In genomic region chr3:128697336-128697735, GRCh38 we compare ENCODE assay signal across 20 cellular contexts. TPM values are rescaled to one million over a fixed set of nuclear protein-coding genes. Genes with fewer than 3 reads are reported as not detected.
A peak's percentile ranks its signal among the peaks of the same experiment; 100 is the strongest.
DNase-seq lines count a peak whose midpoint lies in the region; ATAC-seq lines count a peak whose summit lies in the region.
"Had no signal": no experiment of that assay in that cellular context is flagged by ENCODE, and none has a peak within 500 bp of the region (broad histone marks: within the 10 kb centered on the region; RNA-seq: fewer than 3 reads in every experiment).

No MANE protein-coding gene starts in this region.

- POLR2A ChIA-PET in CD4-positive, alpha-beta memory T cell (lab: Charles Lee; ENCODE audit: partially characterized antibody) = no interaction called here
- POLR2A ChIA-PET in T-cell (lab: Charles Lee) = no interaction called here

- no peak overlapping the region for H3K4me3 ChIP-seq in BLaER1 treated with 17β-estradiol and CSF1 and Interleukin-3, amounts not matched to agents 10 nM and 100 nM
- H3K4me3 ChIP-seq in CD4-positive, alpha-beta memory T cell (ENCODE audit: low read length in 2 of 2) = no peak overlapping the region
- H3K4me3 ChIP-seq: SJSA1 had no signal

- H4K20me1 ChIP-seq in BLaER1 treated with 17β-estradiol and CSF1 and Interleukin-3, amounts not matched to agents 10 nM and 100 nM = 0 out of 22 replicates have a peak, but pooled peaks cover 0 to 8% (median 0%) of the 10 kb centered on the region in 11 experiments

- intact Hi-C loops in CD4-positive, alpha-beta memory T cell (cut with micrococcal nuclease) = no loop called here

- ATAC-seq in T-cell (replicated peaks in 1 of 4) (no peak), naive B cell (ENCODE audit: low read depth in 2 of 2) (no peak), HG02938 (IDR thresholded peaks at IDR 0.05; ENCODE audit: unreplicated experiment) (no peak), HG03571 (IDR thresholded peaks at IDR 0.05; ENCODE audit: unreplicated experiment) (no peak)

- H3K4me1 Mint-ChIP-seq in CD4-positive, alpha-beta memory T cell = peaks cover 0 to 1% (median 0%) of the 10 kb centered on the region in 4 donors
- H3K4me1 Mint-ChIP-seq in T-cell (peaks cover 1 to 5% (median 2%) of the 10 kb centered on the region in 3 donors), naive B cell (peaks cover 3 to 7% (median 5%) of the 10 kb centered on the region in 3 donors)

- H3K27ac ChIP-seq in BLaER1 treated with 17β-estradiol and CSF1 and Interleukin-3, amounts not matched to agents 10 nM and 100 nM = no peak overlapping the region
- H3K27ac ChIP-seq in CD4-positive, alpha-beta memory T cell (ENCODE audit: low read depth, low read length) = no peak overlapping the region
- H3K27ac ChIP-seq: SJSA1 had no signal

- no peaks in the 10 kb centered on the region for H3K9me3 Mint-ChIP-seq in CD4-positive, alpha-beta memory T cell
- H3K9me3 Mint-ChIP-seq in T-cell = no peaks in the 10 kb centered on the region
- H3K9me3 Mint-ChIP-seq in naive B cell = no peaks in the 10 kb centered on the region
- H3K9me3 Mint-ChIP-seq: CD8-positive, alpha-beta memory T cell; GM23338; T-helper 1 cell treated with Interleukin-12 subunit alpha and Interleukin-12 subunit beta and Interleukin-4 antibody, amounts not matched to agents 30 μg/mL and 1 μg/mL, for 36 hours had no signal

- no peaks in the 10 kb centered on the region for H3K36me3 ChIP-seq in BLaER1 treated with 17β-estradiol and CSF1 and Interleukin-3, amounts not matched to agents 10 nM and 100 nM
- no peaks in the 10 kb centered on the region for H3K36me3 ChIP-seq in CD4-positive, alpha-beta memory T cell (ENCODE audit: insufficient read depth, low read length)
- H3K36me3 ChIP-seq: ascending aorta, SJSA1, suprapubic skin had no signal

- H3K4me1 ChIP-seq in BLaER1 treated with 17β-estradiol and CSF1 and Interleukin-3, amounts not matched to agents 10 nM and 100 nM = peaks cover 6 to 44% (median 34%) of the 10 kb centered on the region in 10 experiments; a peak in 19 of 20 replicates
- H3K4me1 ChIP-seq in CD4-positive, alpha-beta memory T cell (ENCODE audit: insufficient read depth, low read length) = no peaks in the 10 kb centered on the region
- H3K4me1 ChIP-seq: ascending aorta, SJSA1 had no signal

- no peak overlapping the region for H3K9ac ChIP-seq in BLaER1 treated with 17β-estradiol and CSF1 and Interleukin-3, amounts not matched to agents 10 nM and 100 nM

- no peaks in the 10 kb centered on the region for H3K9me3 ChIP-seq in BLaER1 treated with 17β-estradiol and CSF1 and Interleukin-3, amounts not matched to agents 10 nM and 100 nM (replicated peaks in 1 of 11)
- H3K9me3 ChIP-seq in CD4-positive, alpha-beta memory T cell (ENCODE audit: control insufficient read depth in 1 of 2, low read length in 2 of 2) = no peaks in the 10 kb centered on the region
- H3K9me3 ChIP-seq: ascending aorta, SJSA1, suprapubic skin had no signal

- no peak overlapping the region for H3K27ac Mint-ChIP-seq in CD4-positive, alpha-beta memory T cell
- H3K27ac Mint-ChIP-seq in T-cell (no peak overlapping the region), naive B cell (peak overlapping the region in 1 of 6 donors; percentile 37)
- H3K27ac Mint-ChIP-seq: CD8-positive, alpha-beta memory T cell; GM23338; T-helper 1 cell treated with Interleukin-12 subunit alpha and Interleukin-12 subunit beta and Interleukin-4 antibody, amounts not matched to agents 30 μg/mL and 1 μg/mL, for 36 hours had no signal

- no peaks in the 10 kb centered on the region for H3K36me3 Mint-ChIP-seq in CD4-positive, alpha-beta memory T cell
- H3K36me3 Mint-ChIP-seq in T-cell (no peaks in the 10 kb centered on the region), naive B cell (no peaks in the 10 kb centered on the region)
- H3K36me3 Mint-ChIP-seq: CD8-positive, alpha-beta memory T cell had no signal

- H3K27me3 ChIP-seq in BLaER1 treated with 17β-estradiol and CSF1 and Interleukin-3, amounts not matched to agents 10 nM and 100 nM = peaks cover 0 to 18% (median 7%) of the 10 kb centered on the region in 11 experiments; a peak in 12 of 22 replicates
- H3K27me3 ChIP-seq in CD4-positive, alpha-beta memory T cell (ENCODE audit: insufficient read depth, low read length) = no peaks in the 10 kb centered on the region
- H3K27me3 ChIP-seq: ascending aorta, SJSA1, suprapubic skin had no signal

- CTCF ChIA-PET in CD4-positive, alpha-beta memory T cell (lab: Charles Lee; ENCODE audit: partially characterized antibody) = interaction anchor here (0.9 to 1.2 kb wide), 2 partner anchors 17 to 97 kb away, joined by 3 to 4 read pairs; no protein-coding TSS in a partner anchor
- CTCF ChIA-PET in T-cell (lab: Charles Lee) = no interaction called here

- peak overlapping the region in 5 of 8 donors; percentile 13 to 49 (median 46) for H3K4me3 Mint-ChIP-seq in CD4-positive, alpha-beta memory T cell
- H3K4me3 Mint-ChIP-seq in T-cell (peak overlapping the region; percentile 46 to 78 (median 47)), naive B cell (peak overlapping the region; percentile 51 to 86 (median 78))
- H3K4me3 Mint-ChIP-seq: T-helper 1 cell treated with Interleukin-12 subunit alpha and Interleukin-12 subunit beta and Interleukin-4 antibody, amounts not matched to agents 30 μg/mL and 1 μg/mL, for 36 hours had no signal

- peak overlapping the region in 9 of 11 experiments; percentile 84 to 97 (median 93); a peak in 10 of 22 replicates for H3K4me2 ChIP-seq in BLaER1 treated with 17β-estradiol and CSF1 and Interleukin-3, amounts not matched to agents 10 nM and 100 nM

- no peaks in the 10 kb centered on the region for H3K27me3 Mint-ChIP-seq in CD4-positive, alpha-beta memory T cell
- peaks cover 0 to 2% of the 10 kb centered on the region in 2 donors for H3K27me3 Mint-ChIP-seq in T-cell
- H3K27me3 Mint-ChIP-seq in naive B cell = no peaks in the 10 kb centered on the region

- DNase-seq in CD4-positive, alpha-beta memory T cell = no peak
- DNase-seq in T-cell (no peak), naive B cell (no peak), NCI-H2107 (lab: John Stamatoyannopoulos, UW) (no peak)
- DNase-seq: activated CD4-positive, CD25-positive, alpha-beta regulatory T cell treated with anti-CD3 and anti-CD28 coated beads, Interleukin-2, amount 50 U/mL, for 72 hours; activated gamma-delta T cell treated with Interleukin-2 at 50 U/mL for 16 hours; CD8-positive, alpha-beta memory T cell; NCI-H1105 treated with DMSO at 0.1 percent for 48 hours; NCI-H1930; NCI-H69; stimulated activated CD4-positive, alpha-beta T cell treated with anti-CD3 and anti-CD28 coated beads, Interleukin-15, amount 100 ng/mL, for 24 hours; stimulated activated naive CD4-positive, alpha-beta T cell had no signal

RNA-seq across cellular contexts. Expression of gene RAB7A, which starts 28.6 kb away (rescaled TPM):
- 100 to 1,000 TPM; 141 to 152 TPM for total RNA-seq in CD4-positive, alpha-beta memory T cell
- 100 to 1,000 TPM; 185 to 269 TPM for polyA plus RNA-seq in CD4-positive, alpha-beta memory T cell
- total RNA-seq in T-cell = 100 to 1,000 TPM; 130 to 161 (median 140) TPM
- polyA plus RNA-seq in naive B cell (ENCODE audit: low read depth in 6 of 6) = 100 to 1,000 TPM; 165 to 252 (median 189) TPM

RNA-seq across cellular contexts. Expression of gene RPN1, which starts 46.7 kb away (rescaled TPM):
- 100 to 1,000 TPM; 121 to 127 TPM for total RNA-seq in CD4-positive, alpha-beta memory T cell
- 100 to 1,000 TPM; 249 to 320 TPM for polyA plus RNA-seq in CD4-positive, alpha-beta memory T cell
- 100 to 1,000 TPM in 3 of 5 donors, 10 to 100 TPM in 2; 86.1 to 119 (median 100) TPM for total RNA-seq in T-cell
- 100 to 1,000 TPM; 176 to 255 (median 193) TPM for polyA plus RNA-seq in naive B cell (ENCODE audit: low read depth in 6 of 6)
